In the genomic region with DNA sequence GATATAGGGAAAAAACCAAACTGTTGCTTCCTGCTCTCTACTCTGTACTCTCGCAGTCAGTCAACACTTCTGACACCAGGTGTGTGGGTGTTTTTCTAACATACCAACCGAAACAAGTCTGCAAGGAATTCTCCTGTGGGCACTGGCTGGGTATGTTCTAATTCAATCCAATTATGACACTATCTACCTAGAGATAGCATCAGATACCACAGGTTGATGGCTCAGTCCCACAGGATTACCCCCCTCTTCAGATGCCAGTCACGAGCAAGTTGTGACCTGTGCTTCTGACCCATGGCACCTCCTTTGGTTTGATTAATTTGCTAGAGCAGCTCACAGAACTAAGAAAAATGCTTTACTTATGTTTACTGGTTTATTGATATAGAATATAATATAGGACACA, we compare ENCODE assay signal across 29 cellular contexts.
"Had no signal": no experiment of that assay in that cellular context is flagged by ENCODE, and none has a peak within 500 bp of the region (broad histone marks: within the 10 kb centered on the region; RNA-seq: fewer than 3 reads in every experiment).

No MANE protein-coding gene starts in this region.

- H3K27me3 ChIP-seq: brain microvascular endothelial cell, esophagus squamous epithelium had no signal

- H3K4me1 ChIP-seq: esophagus squamous epithelium had no signal

- H3K4me3 ChIP-seq: esophagus squamous epithelium had no signal

- H3K9me3 ChIP-seq: esophagus squamous epithelium had no signal

- ATAC-seq: activated CD4-positive, alpha-beta T cell treated with anti-CD3 and anti-CD28 coated beads for 36 hours; activated CD8-positive, alpha-beta memory T cell treated with anti-CD3 and anti-CD28 coated beads, Interleukin-2, amount 10 ng/mL, durations not matched to agents 7 days and 5 days; activated CD8-positive, alpha-beta T cell treated with anti-CD3 and anti-CD28 coated beads, Interleukin-2, amount 10 ng/mL, durations not matched to agents 7 days and 5 days; activated T-helper 17 cell treated with anti-CD3 and anti-CD28 coated beads, Interleukin-2, amount 50 U/mL, for 72 hours; effector memory CD8-positive, alpha-beta T cell had no signal

- H3K27ac ChIP-seq: brain microvascular endothelial cell, epithelial cell of prostate, esophagus squamous epithelium had no signal

- FAIRE-seq: astrocyte, colon, frontal cortex had no signal

- H3K36me3 ChIP-seq: brain microvascular endothelial cell, esophagus squamous epithelium had no signal

- DNase-seq: activated CD4-positive, alpha-beta memory T cell treated with anti-CD3 and anti-CD28 coated beads for 36 hours; activated CD4-positive, alpha-beta T cell treated with anti-CD3 and anti-CD28 coated beads for 36 hours; activated CD4-positive, alpha-beta T cell treated with anti-CD3 and anti-CD28 coated beads, Interleukin-2, amount 10 ng/mL, durations not matched to agents 24 days and 14 days; activated CD4-positive, CD25-positive, alpha-beta regulatory T cell; activated CD4-positive, CD25-positive, alpha-beta regulatory T cell treated with anti-CD3 and anti-CD28 coated beads, Interleukin-2, amount 50 U/mL, for 72 hours; activated CD8-positive, alpha-beta memory T cell treated with anti-CD3 and anti-CD28 coated beads, Interleukin-2, amount 10 ng/mL, durations not matched to agents 7 days and 5 days; activated CD8-positive, alpha-beta memory T cell treated with anti-CD3 and anti-CD28 coated beads, Interleukin-2, amount 50 U/mL, for 4 hours; activated CD8-positive, alpha-beta T cell treated with anti-CD3 and anti-CD28 coated beads, Interleukin-2, amount 10 ng/mL, durations not matched to agents 7 days and 5 days; activated effector memory CD4-positive, alpha-beta T cell treated with Interleukin-2 at 50 U/mL for 16 hours; activated gamma-delta T cell treated with Interleukin-2 at 50 U/mL for 16 hours; activated naive CD4-positive, alpha-beta T cell treated with anti-CD3 and anti-CD28 coated beads, Interleukin-2, amount 50 U/mL, for 16 hours; activated naive CD4-positive, alpha-beta T cell treated with Interleukin-2 at 50 U/mL for 16 hours; activated T-cell treated with anti-CD3 and anti-CD28 coated beads, Interleukin-2, amount 50 U/mL, for 1 hour; amniotic stem cell; anterior cingulate cortex; brain microvascular endothelial cell; caudate nucleus; cortex of kidney; dermis blood vessel endothelial cell; effector CD4-positive, alpha-beta T cell; effector memory CD8-positive, alpha-beta T cell; esophagus squamous epithelium; head of caudate nucleus; T-helper 2 cell had no signal
